Comparison of ENCODE assay signal across 8 cellular contexts in genomic region chr6:34027445-34027936, GRCh38.
DNase-seq lines count a peak whose midpoint lies in the region; ATAC-seq and TF ChIP-seq lines count a peak whose summit lies in the region.

No MANE protein-coding gene starts in this region.

- H3F3A ChIP-seq in DOHH2 (ENCODE audit: control insufficient read depth, insufficient read depth): no peaks in the 10 kb centered on the region

- no peaks in the 10 kb centered on the region for H3K9me3 ChIP-seq in DOHH2 (ENCODE audit: control insufficient read depth, insufficient read depth, low read length)
- no peaks in the 10 kb centered on the region for H3K9me3 ChIP-seq in effector memory CD4-positive, alpha-beta T cell (ENCODE audit: control insufficient read depth, low read length)

- H3K27me3 ChIP-seq in DOHH2 (ENCODE audit: control insufficient read depth, low read length): no peaks in the 10 kb centered on the region
- H3K27me3 ChIP-seq in effector memory CD4-positive, alpha-beta T cell (replicated peaks; ENCODE audit: control insufficient read depth, insufficient read depth, low read length, poor library complexity, severe bottlenecking): no peaks in the 10 kb centered on the region

- peaks cover 0 to 5% (median 0%) of the 10 kb centered on the region in 5 donors for H3K27me3 Mint-ChIP-seq in naive thymus-derived CD8-positive, alpha-beta T cell

- H4K20me1 ChIP-seq in DOHH2 (ENCODE audit: control insufficient read depth, insufficient read depth, low read depth, low read length): no peaks in the 10 kb centered on the region

- ATAC-seq in naive thymus-derived CD8-positive, alpha-beta T cell: peak; percentile 77 to 83
- peak; percentile 42 for ATAC-seq in stimulated activated naive CD8-positive, alpha-beta T cell treated with anti-CD3 and anti-CD28 coated beads, Interleukin-15, Interleukin-2, amounts not matched to agents 100 U/mL and 50 U/mL, for 24 hours
- ATAC-seq in HG03045 (IDR thresholded peaks at IDR 0.05; ENCODE audit: unreplicated experiment): no peak

- no peak overlapping the region for H3K27ac Mint-ChIP-seq in naive thymus-derived CD8-positive, alpha-beta T cell

- peaks cover 0 to 4% (median 0%) of the 10 kb centered on the region in 9 donors for H3K9me3 Mint-ChIP-seq in naive thymus-derived CD8-positive, alpha-beta T cell

- peaks cover 16% of the 10 kb centered on the region for H3K4me1 ChIP-seq in DOHH2 (ENCODE audit: control insufficient read depth, low read length)
- H3K4me1 ChIP-seq in effector memory CD4-positive, alpha-beta T cell (ENCODE audit: control insufficient read depth, insufficient read depth, low read length, poor library complexity, severe bottlenecking): no peaks in the 10 kb centered on the region

- TF ChIP-seq CTCF in DOHH2 (IDR thresholded peaks at IDR 0.05; ENCODE audit: low read depth, low read length, poor library complexity, severe bottlenecking): peak; percentile 83
- peak; percentile 83 for TF ChIP-seq CTCF in LNCAP (IDR thresholded peaks at IDR 0.05)

- POLR2A ChIA-PET in naive thymus-derived CD8-positive, alpha-beta T cell (lab: Charles Lee): interaction anchor here (0.6 to 0.8 kb wide), 2 partner anchors 183 to 256 kb away, joined by 3 to 5 read pairs; no protein-coding TSS in a partner anchor

- peak; percentile 69 to 72 for DNase-seq in activated CD4-positive, alpha-beta T cell treated with anti-CD3 and anti-CD28 coated beads, Interleukin-2, amount 50 U/mL, for 48 hours
- DNase-seq in effector memory CD4-positive, alpha-beta T cell: peak; percentile 23 to 56 (median 40)
- peak; percentile 39 to 80 (median 67) for DNase-seq in naive thymus-derived CD8-positive, alpha-beta T cell
- peak; percentile 80 for DNase-seq in stimulated activated naive CD8-positive, alpha-beta T cell treated with anti-CD3 and anti-CD28 coated beads, Interleukin-15, Interleukin-2, amounts not matched to agents 100 U/mL and 50 U/mL, for 24 hours
- no peak for DNase-seq in GOT3 (lab: John Stamatoyannopoulos, UW)

- no peaks in the 10 kb centered on the region for H3K79me2 ChIP-seq in DOHH2 (ENCODE audit: control insufficient read depth, low read length)

- H3K36me3 ChIP-seq in DOHH2 (ENCODE audit: control insufficient read depth, low read length): no peaks in the 10 kb centered on the region
- no peaks in the 10 kb centered on the region for H3K36me3 ChIP-seq in effector memory CD4-positive, alpha-beta T cell (ENCODE audit: control insufficient read depth, insufficient read depth, low read length)

- H3K4me3 ChIP-seq in DOHH2 (ENCODE audit: low read length): no peak overlapping the region
- H3K4me3 ChIP-seq in effector memory CD4-positive, alpha-beta T cell (ENCODE audit: insufficient read depth, low read depth, low read length, poor library complexity, severe bottlenecking): no peak overlapping the region

- no peaks in the 10 kb centered on the region for H3K9me2 ChIP-seq in DOHH2 (replicated peaks; ENCODE audit: control insufficient read depth, low read length)

- H3K27ac ChIP-seq in DOHH2 (ENCODE audit: low read depth, low read length): no peak overlapping the region
- no peak overlapping the region for H3K27ac ChIP-seq in effector memory CD4-positive, alpha-beta T cell (ENCODE audit: insufficient read depth, low read length, poor library complexity, severe bottlenecking)

- H3K4me1 Mint-ChIP-seq in naive thymus-derived CD8-positive, alpha-beta T cell: peaks cover 0 to 3% (median 0%) of the 10 kb centered on the region in 4 donors

- no peaks in the 10 kb centered on the region for H3K36me3 Mint-ChIP-seq in naive thymus-derived CD8-positive, alpha-beta T cell

- H3K4me2 ChIP-seq in DOHH2 (ENCODE audit: low read length): no peak overlapping the region

- H3K4me3 Mint-ChIP-seq in naive thymus-derived CD8-positive, alpha-beta T cell: no peak overlapping the region
